10 cellular contexts compared by ENCODE assay signal in the genomic region with DNA sequence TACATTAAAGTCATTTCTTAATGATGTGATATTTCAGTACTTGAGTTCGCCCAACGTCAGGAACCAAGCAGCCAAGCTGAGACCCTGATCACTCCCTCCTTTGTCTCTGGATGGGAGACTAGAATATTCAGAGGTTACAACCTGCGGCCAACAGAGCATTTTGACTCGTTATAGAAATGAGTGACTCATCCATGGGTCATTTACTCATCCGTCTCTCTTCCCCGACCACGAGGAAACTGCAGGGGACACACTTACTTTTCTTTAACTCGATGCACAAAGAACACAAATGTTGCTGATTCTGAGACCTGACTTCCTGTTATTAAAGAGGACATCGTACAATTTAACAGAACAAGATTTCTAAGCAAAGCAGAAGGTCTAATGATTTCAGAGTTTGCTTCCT.
A peak's percentile ranks its signal among the peaks of the same experiment; 100 is the strongest.
DNase-seq lines count a peak whose midpoint lies in the region; ATAC-seq and TF ChIP-seq lines count a peak whose summit lies in the region.
"Had no signal": no experiment of that assay in that cellular context is flagged by ENCODE, and none has a peak within 500 bp of the region (broad histone marks: within the 10 kb centered on the region; RNA-seq: fewer than 3 reads in every experiment).

No MANE protein-coding gene starts in this region.

- no peaks in the 10 kb centered on the region for H3K27me3 ChIP-seq in PC-3 (ENCODE audit: low read length)
- no peaks in the 10 kb centered on the region for H3K27me3 ChIP-seq in CD8-positive, alpha-beta T cell (ENCODE audit: insufficient read depth, low read length)

- H3K36me3 Mint-ChIP-seq in activated T-cell treated with anti-CD3 and anti-CD28 coated beads, Interleukin-2, amount 50 U/mL, for 24 hours (ENCODE audit: low read depth), result no peaks in the 10 kb centered on the region
- no peaks in the 10 kb centered on the region for H3K36me3 Mint-ChIP-seq in CD8-positive, alpha-beta T cell

- no peaks in the 10 kb centered on the region for H3K9me3 ChIP-seq in PC-3 (ENCODE audit: low read length)
- no peaks in the 10 kb centered on the region for H3K9me3 ChIP-seq in CD8-positive, alpha-beta T cell (ENCODE audit: low read length)

- CTCF ChIA-PET in PC-3 (lab: Charles Lee), result no interaction called here
- CTCF ChIA-PET in CD8-positive, alpha-beta T cell (lab: Charles Lee), result no interaction called here

- POLR2A ChIA-PET in PC-3 (lab: Charles Lee; ENCODE audit: unreplicated experiment), result no interaction called here
- POLR2A ChIA-PET in CD8-positive, alpha-beta T cell (lab: Charles Lee), result no interaction called here

- H3K9ac ChIP-seq in PC-3 (ENCODE audit: low read length), result no peak overlapping the region

- peak; percentile 42 for ATAC-seq in PC-3
- no peak for ATAC-seq in GM21737 (IDR thresholded peaks at IDR 0.05; ENCODE audit: unreplicated experiment)
- no peak for ATAC-seq in CD8-positive, alpha-beta T cell

- no peaks in the 10 kb centered on the region for H3K27me3 Mint-ChIP-seq in activated T-cell treated with anti-CD3 and anti-CD28 coated beads, Interleukin-2, amount 50 U/mL, for 24 hours
- no peaks in the 10 kb centered on the region for H3K27me3 Mint-ChIP-seq in CD8-positive, alpha-beta T cell (ENCODE audit: low read depth)

- H3K9me3 Mint-ChIP-seq in activated T-cell treated with anti-CD3 and anti-CD28 coated beads, Interleukin-2, amount 50 U/mL, for 24 hours, result no peaks in the 10 kb centered on the region
- no peaks in the 10 kb centered on the region for H3K9me3 Mint-ChIP-seq in CD8-positive, alpha-beta T cell

- no peak for DNase-seq in activated T-cell treated with anti-CD3 and anti-CD28 coated beads, Interleukin-2, amount 50 U/mL, for 24 hours
- DNase-seq in activated T-cell treated with anti-CD3 and anti-CD28 coated beads, Interleukin-2, amount 50 U/mL, for 48 hours, result no peak
- peak; percentile 48 for DNase-seq in PC-3
- peak; percentile 18 for DNase-seq in epithelial cell of proximal tubule (ENCODE audit: low read depth)
- peak; percentile 64 for DNase-seq in smooth muscle cell of the brain vasculature (ENCODE audit: low read depth, low spot score)
- no peak for DNase-seq in CD8-positive, alpha-beta T cell
- no peak for DNase-seq in NCI-H524 treated with DMSO at 0.1 percent for 48 hours (lab: John Stamatoyannopoulos, UW)
- DNase-seq: C1 segment of cervical spinal cord, NCI-H1694 had no signal

- TF ChIP-seq CTCF in PC-3 (conservative IDR thresholded peaks at IDR 0.05; ENCODE audit: low read depth, low read length) (no peak), epithelial cell of proximal tubule (conservative IDR thresholded peaks at IDR 0.05; ENCODE audit: low read depth, low read length) (no peak)
- no peak for TF ChIP-seq CTCF in CD8-positive, alpha-beta T cell (IDR thresholded peaks at IDR 0.05)

- H3K4me2 ChIP-seq in PC-3 (ENCODE audit: low read length), result 0 out of 2 replicates have a peak overlapping the region, but pooled peaks have one; percentile 27

- peaks cover 18% of the 10 kb centered on the region for H3K4me1 Mint-ChIP-seq in activated T-cell treated with anti-CD3 and anti-CD28 coated beads, Interleukin-2, amount 50 U/mL, for 24 hours (ENCODE audit: low read depth)
- peaks cover 5% of the 10 kb centered on the region for H3K4me1 Mint-ChIP-seq in CD8-positive, alpha-beta T cell (ENCODE audit: low read depth)

- peak overlapping the region; percentile 44 for H3K27ac ChIP-seq in PC-3 (ENCODE audit: low read length)
- no peak overlapping the region for H3K27ac ChIP-seq in CD8-positive, alpha-beta T cell (ENCODE audit: low read depth, low read length)

- H3K4me3 Mint-ChIP-seq in activated T-cell treated with anti-CD3 and anti-CD28 coated beads, Interleukin-2, amount 50 U/mL, for 24 hours, result no peak overlapping the region
- H3K4me3 Mint-ChIP-seq in CD8-positive, alpha-beta T cell, result no peak overlapping the region

- no peaks in the 10 kb centered on the region for H4K20me1 ChIP-seq in PC-3 (ENCODE audit: low read length)

- H3K4me3 ChIP-seq in PC-3 (ENCODE audit: low read length) (no peak overlapping the region), epithelial cell of proximal tubule (ENCODE audit: low read depth, low read length) (no peak overlapping the region)
- H3K4me3 ChIP-seq in CD8-positive, alpha-beta T cell (ENCODE audit: low read depth, low read length), result no peak overlapping the region

- H3K79me2 ChIP-seq in PC-3 (ENCODE audit: low read length), result no peaks in the 10 kb centered on the region

- no peaks in the 10 kb centered on the region for H3F3A ChIP-seq in PC-3 (ENCODE audit: low read length, unreplicated experiment)

- H2AFZ ChIP-seq in PC-3 (ENCODE audit: low read length), result peak overlapping the region; percentile 42

- H3K4me1 ChIP-seq in PC-3 (ENCODE audit: insufficient read depth, low read length), result peaks cover 27% of the 10 kb centered on the region
- no peaks in the 10 kb centered on the region for H3K4me1 ChIP-seq in CD8-positive, alpha-beta T cell (ENCODE audit: insufficient read depth, low read length)

- no peaks in the 10 kb centered on the region for H3K9me2 ChIP-seq in PC-3 (replicated peaks; ENCODE audit: low read length)

- intact Hi-C loops in PC-3 (cut with micrococcal nuclease), result no loop called here
- intact Hi-C loops in CD8-positive, alpha-beta T cell (cut with DNase I, micrococcal nuclease), result no loop called here

- BruUV-seq in PC-3 (replicated peaks; lab: Mats Ljungman, UMichigan), result no TSS peak

- H3K36me3 ChIP-seq in PC-3 (ENCODE audit: low read depth, low read length), result no peaks in the 10 kb centered on the region
- H3K36me3 ChIP-seq in CD8-positive, alpha-beta T cell (ENCODE audit: insufficient read depth, low read length), result no peaks in the 10 kb centered on the region

- H3K27ac Mint-ChIP-seq in activated T-cell treated with anti-CD3 and anti-CD28 coated beads, Interleukin-2, amount 50 U/mL, for 24 hours, result peak overlapping the region; percentile 3
- no peak overlapping the region for H3K27ac Mint-ChIP-seq in CD8-positive, alpha-beta T cell

Comparison
In these comparisons a context has a peak if more than half of its experiments do, and no peak if none do; other contexts are left out.
1. DNase-seq: peak in PC-3 (single experiment), epithelial cell of proximal tubule (single experiment) and smooth muscle cell of the brain vasculature (single experiment); none in activated T-cell treated with anti-CD3 and anti-CD28 coated beads, Interleukin-2, amount 50 U/mL, for 24 hours (single experiment), activated T-cell treated with anti-CD3 and anti-CD28 coated beads, Interleukin-2, amount 50 U/mL, for 48 hours (0 of 2), CD8-positive, alpha-beta T cell (0 of 7) and NCI-H524 treated with DMSO at 0.1 percent for 48 hours (single experiment).